10 cellular contexts compared by ENCODE assay signal in the genomic region with DNA sequence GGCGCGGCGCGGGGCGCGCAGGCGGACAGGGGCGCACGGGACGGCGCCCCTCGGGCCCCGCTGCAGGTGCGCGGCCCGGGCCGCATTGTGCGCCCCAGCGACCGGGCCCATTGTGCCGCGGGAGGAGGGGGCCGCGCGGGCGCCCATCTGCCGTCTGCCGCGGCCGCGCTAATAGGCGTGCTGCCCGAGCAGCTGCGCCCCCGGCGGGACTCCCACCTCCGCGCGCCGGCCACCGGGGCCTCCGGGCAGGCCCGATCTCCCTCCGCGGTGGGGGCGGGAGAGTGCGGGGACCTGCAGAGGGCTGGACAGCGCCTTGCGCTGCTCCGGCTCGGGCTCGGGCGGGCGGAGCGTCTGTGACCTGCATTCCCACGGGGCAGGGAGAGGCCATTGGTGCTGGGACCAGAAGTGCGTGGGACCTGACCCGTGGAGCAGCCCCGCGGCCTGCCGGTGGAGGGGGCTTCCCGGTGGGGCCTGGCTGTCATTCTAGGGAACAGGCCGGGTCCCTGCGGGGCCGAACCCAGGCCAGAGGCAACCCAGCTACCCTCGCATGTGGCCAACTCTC. TPM values are rescaled to one million over a fixed set of nuclear protein-coding genes. Genes with fewer than 3 reads are reported as not detected.
DNase-seq lines count a peak whose midpoint lies in the region; ATAC-seq and TF ChIP-seq lines count a peak whose summit lies in the region.
"Had no signal": no experiment of that assay in that cellular context is flagged by ENCODE, and none has a peak within 500 bp of the region (broad histone marks: within the 10 kb centered on the region; RNA-seq: fewer than 3 reads in every experiment).

No MANE protein-coding gene starts in this region.

- TF ChIP-seq CTCF in body of pancreas (IDR thresholded peaks at IDR 0.05) (no peak), suprapubic skin (IDR thresholded peaks at IDR 0.05) (no peak)

- WGBS in body of pancreas, 2 donors, result 1 to 7% methylated on average over 8 to 47 of the region's 66 CpGs
- no CpG with 5 or more reads among the region's 66 CpGs for WGBS in suprapubic skin

- H3K27ac Mint-ChIP-seq in activated T-cell treated with anti-CD3 and anti-CD28 coated beads, Interleukin-2, amount 50 U/mL, for 72 hours, result no peak overlapping the region
- H3K27ac Mint-ChIP-seq: CD8-positive, alpha-beta T cell had no signal

- peak overlapping the region; percentile 47 to 58 for H3K4me3 Mint-ChIP-seq in activated T-cell treated with anti-CD3 and anti-CD28 coated beads, Interleukin-2, amount 50 U/mL, for 72 hours

- ATAC-seq in activated T-cell treated with anti-CD3 and anti-CD28 coated beads, Interleukin-2, amount 50 U/mL, for 72 hours (replicated peaks in 1 of 2), result no peak
- ATAC-seq in body of pancreas, result peak; percentile 23
- ATAC-seq: CD8-positive, alpha-beta T cell; left lung had no signal

- H3K4me1 ChIP-seq in body of pancreas, result peaks cover 53% of the 10 kb centered on the region
- peaks cover 16% of the 10 kb centered on the region for H3K4me1 ChIP-seq in suprapubic skin

- no peaks in the 10 kb centered on the region for H3K4me1 Mint-ChIP-seq in activated T-cell treated with anti-CD3 and anti-CD28 coated beads, Interleukin-2, amount 50 U/mL, for 72 hours (ENCODE audit: low read depth)

- TF ChIP-seq POLR2A in body of pancreas (IDR thresholded peaks at IDR 0.05) (peak in 1 of 3 donors; percentile 8), suprapubic skin (IDR thresholded peaks at IDR 0.05) (no peak)

- H3K27ac ChIP-seq in body of pancreas (peak overlapping the region; percentile 41 to 86 (median 84)), suprapubic skin (no peak overlapping the region)
- H3K27ac ChIP-seq: left lung had no signal

- peaks cover 29% of the 10 kb centered on the region for H3K27me3 Mint-ChIP-seq in activated T-cell treated with anti-CD3 and anti-CD28 coated beads, Interleukin-2, amount 50 U/mL, for 72 hours (ENCODE audit: low read depth)

- H3K9me3 Mint-ChIP-seq in activated T-cell treated with anti-CD3 and anti-CD28 coated beads, Interleukin-2, amount 50 U/mL, for 72 hours, result no peaks in the 10 kb centered on the region
- H3K9me3 Mint-ChIP-seq: CD8-positive, alpha-beta T cell had no signal

- no peak for DNase-seq in activated T-cell treated with anti-CD3 and anti-CD28 coated beads, Interleukin-2, amount 50 U/mL, for 72 hours
- DNase-seq in activated T-cell treated with anti-CD3 and anti-CD28 coated beads, Interleukin-2, amount 50 U/mL, for 1 hour, result no peak
- DNase-seq in body of pancreas, result peak; percentile 63 to 72 (median 70)
- DNase-seq in iris pigment epithelial cell (ENCODE audit: low read depth), result peak; percentile 17
- DNase-seq in suprapubic skin (ENCODE audit: low spot score in 2 of 2), result no peak
- no peak for DNase-seq in AG08396 (ENCODE audit: low spot score)
- no peak for DNase-seq in activated naive CD4-positive, alpha-beta T cell treated with anti-CD3 and anti-CD28 coated beads, Interleukin-2, amount 50 U/mL, for 16 hours
- DNase-seq in AML-193 (lab: John Stamatoyannopoulos, UW), result no peak
- DNase-seq: CD8-positive, alpha-beta T cell had no signal

- H3K27me3 ChIP-seq in body of pancreas (no peaks in the 10 kb centered on the region), suprapubic skin (peaks cover 59% of the 10 kb centered on the region)

- no peaks in the 10 kb centered on the region for H3K36me3 ChIP-seq in body of pancreas (replicated peaks in 1 of 2; ENCODE audit: insufficient read depth in 1 of 2, low read depth in 2 of 2)
- no peaks in the 10 kb centered on the region for H3K36me3 ChIP-seq in suprapubic skin
- H3K36me3 ChIP-seq: left lung had no signal

- H3K9me3 ChIP-seq in body of pancreas, result no peaks in the 10 kb centered on the region
- no peaks in the 10 kb centered on the region for H3K9me3 ChIP-seq in suprapubic skin
- H3K9me3 ChIP-seq: left lung had no signal

- H3K4me3 ChIP-seq in body of pancreas (peak overlapping the region in 1 of 2 donors; percentile 34), suprapubic skin (peak overlapping the region; percentile 2)
- H3K4me3 ChIP-seq: left lung had no signal

- no peaks in the 10 kb centered on the region for H3K36me3 Mint-ChIP-seq in activated T-cell treated with anti-CD3 and anti-CD28 coated beads, Interleukin-2, amount 50 U/mL, for 72 hours (ENCODE audit: insufficient read depth in 2 of 2)
- H3K36me3 Mint-ChIP-seq: CD8-positive, alpha-beta T cell had no signal

- no peak for TF ChIP-seq EP300 in suprapubic skin (IDR thresholded peaks at IDR 0.05)

- intact Hi-C loops in body of pancreas (cut with DNase I), result loop anchor here (10.0 kb wide), 1 partner anchor 186 kb away; no protein-coding TSS in a partner anchor

RNA-seq across cellular contexts. Expression of gene BRSK2, which starts 0.9 kb away (rescaled TPM):
- under 1 TPM; 0.51 to 0.84 TPM for total RNA-seq in activated T-cell treated with anti-CD3 and anti-CD28 coated beads, Interleukin-2, amount 50 U/mL, for 72 hours
- 100 to 1,000 TPM in 1 of 2 donors, 10 to 100 TPM in 1; 67.5 to 113 TPM for total RNA-seq in body of pancreas
- total RNA-seq in suprapubic skin, result under 1 TPM in 2 of 4 donors, not detected in 2; 0.26 to 0.30 TPM

Comparison
In these comparisons a context has a peak if more than half of its experiments do, and no peak if none do; other contexts are left out.
1. DNase-seq: peak in body of pancreas (4 of 4) and iris pigment epithelial cell (single experiment); none in activated T-cell treated with anti-CD3 and anti-CD28 coated beads, Interleukin-2, amount 50 U/mL, for 72 hours (0 of 2), activated T-cell treated with anti-CD3 and anti-CD28 coated beads, Interleukin-2, amount 50 U/mL, for 1 hour (single experiment), suprapubic skin (0 of 2), AG08396 (single experiment), activated naive CD4-positive, alpha-beta T cell treated with anti-CD3 and anti-CD28 coated beads, Interleukin-2, amount 50 U/mL, for 16 hours (single experiment) and AML-193 (0 of 2).
2. RNA of gene BRSK2, which starts 0.9 kb away (total RNA-seq): 67.5 to 113 TPM in body of pancreas; 0.51 to 0.84 TPM in activated T-cell treated with anti-CD3 and anti-CD28 coated beads, Interleukin-2, amount 50 U/mL, for 72 hours and 0.26 to 0.30 TPM in suprapubic skin; every median in the first group is over 10 times any median in the second.